ENCODE assay signal across 12 cellular contexts in genomic region chr3:52270252-52270754, GRCh38. TPM values are rescaled to one million over a fixed set of nuclear protein-coding genes. Genes with fewer than 3 reads are reported as not detected.
DNase-seq lines count a peak whose midpoint lies in the region; ATAC-seq, FAIRE-seq and TF ChIP-seq lines count a peak whose summit lies in the region.
"Had no signal": no experiment of that assay in that cellular context is flagged by ENCODE, and none has a peak within 500 bp of the region (broad histone marks: within the 10 kb centered on the region; RNA-seq: fewer than 3 reads in every experiment).

No MANE protein-coding gene starts in this region.

- peaks cover 33% of the 10 kb centered on the region for H3K36me3 ChIP-seq in smooth muscle cell (ENCODE audit: low read depth)
- peaks cover 47 to 78% of the 10 kb centered on the region in 2 experiments for H3K36me3 ChIP-seq in SK-N-SH (replicated peaks in 1 of 2; ENCODE audit: control insufficient read depth in 1 of 2, insufficient read depth in 2 of 2, low read length in 1 of 2)

- H3K9ac ChIP-seq in smooth muscle cell (ENCODE audit: low read depth) = no peak overlapping the region
- no peak overlapping the region for H3K9ac ChIP-seq in SK-N-SH

- H3K4me3 Mint-ChIP-seq in activated T-helper 17 cell treated with anti-CD3 and anti-CD28 coated beads, Interleukin-2, amount 50 U/mL, for 72 hours = peak overlapping the region; percentile 95

- intact Hi-C loops in left ventricle myocardium superior (cut with micrococcal nuclease) = no loop called here

- TF ChIP-seq CTCF in smooth muscle cell (IDR thresholded peaks at IDR 0.05; ENCODE audit: borderline replicate concordance, insufficient read depth, poor library complexity, severe bottlenecking) (no peak), SK-N-SH (IDR thresholded peaks at IDR 0.05) (no peak)

- H2AFZ ChIP-seq in smooth muscle cell (ENCODE audit: low read depth) = no peak overlapping the region
- H2AFZ ChIP-seq in SK-N-SH (ENCODE audit: low read depth) = no peak overlapping the region

- CTCF ChIA-PET in SK-N-SH (lab: Yijun Ruan, JAX) = interaction anchor here (0.7 to 2.6 kb wide), 3 partner anchors 38 to 213 kb away, joined by 3 to 9 read pairs (median 6); no protein-coding TSS in a partner anchor

- H3K36me3 Mint-ChIP-seq in activated T-helper 17 cell treated with anti-CD3 and anti-CD28 coated beads, Interleukin-2, amount 50 U/mL, for 72 hours (ENCODE audit: low read depth) = peaks cover 100% of the 10 kb centered on the region

- H3K27ac Mint-ChIP-seq in activated T-helper 17 cell treated with anti-CD3 and anti-CD28 coated beads, Interleukin-2, amount 50 U/mL, for 72 hours = peak overlapping the region; percentile 87

- peak; percentile 21 for DNase-seq in NOMO-1 treated with DMSO at 0.1 percent for 48 hours (lab: John Stamatoyannopoulos, UW; ENCODE audit: unreplicated experiment)
- no peak for DNase-seq in NOMO-1 treated with dmso at 0.1 percent for 144 hours (lab: John Stamatoyannopoulos, UW; ENCODE audit: unreplicated experiment)
- no peak for DNase-seq in left ventricle myocardium superior
- no peak for DNase-seq in smooth muscle cell (lab: John Stamatoyannopoulos, UW; ENCODE audit: unreplicated experiment)
- DNase-seq in GM19239 (ENCODE audit: insufficient read length, low spot score) = no peak
- DNase-seq in stimulated activated CD4-positive, alpha-beta T cell treated with anti-CD3 and anti-CD28 coated beads, Interleukin-2, amount 100 ng/mL, for 48 hours = no peak
- no peak for DNase-seq in SK-N-SH
- DNase-seq: activated CD4-positive, alpha-beta T cell treated with anti-CD3 and anti-CD28 coated beads, Interleukin-2, amount 50 U/mL, for 4 hours had no signal

- H3K9me2 ChIP-seq in SK-N-SH = no peaks in the 10 kb centered on the region

- POLR2A ChIA-PET in SK-N-SH (lab: Yijun Ruan, JAX) = interaction anchor here (1.3 kb wide), 1 partner anchor 11 kb away, joined by 3 read pairs; no protein-coding TSS in a partner anchor

- H3K79me2 ChIP-seq in smooth muscle cell (ENCODE audit: low read depth) = peaks cover 98% of the 10 kb centered on the region
- peaks cover 98% of the 10 kb centered on the region for H3K79me2 ChIP-seq in SK-N-SH (ENCODE audit: insufficient read depth)

- WGBS in smooth muscle cell (ENCODE audit: low lambda C conversion rate) = 91% methylated on average over 9 of the region's 9 CpGs
- WGBS in SK-N-SH (ENCODE audit: low lambda C conversion rate) = 84% methylated on average over 9 of the region's 9 CpGs

- peaks cover 54% of the 10 kb centered on the region for H3K4me1 Mint-ChIP-seq in activated T-helper 17 cell treated with anti-CD3 and anti-CD28 coated beads, Interleukin-2, amount 50 U/mL, for 72 hours

- H3K27me3 Mint-ChIP-seq in activated T-helper 17 cell treated with anti-CD3 and anti-CD28 coated beads, Interleukin-2, amount 50 U/mL, for 72 hours = no peaks in the 10 kb centered on the region

- FAIRE-seq in GM19239 (lab: Jason Lieb, UNC) = no peak
- FAIRE-seq: RCC 7860 had no signal

- no peaks in the 10 kb centered on the region for H3K9me3 Mint-ChIP-seq in activated T-helper 17 cell treated with anti-CD3 and anti-CD28 coated beads, Interleukin-2, amount 50 U/mL, for 72 hours

- no peak for ATAC-seq in activated T-helper 17 cell treated with anti-CD3 and anti-CD28 coated beads, Interleukin-2, amount 50 U/mL, for 72 hours (replicated peaks)
- peak; percentile 25 for ATAC-seq in left ventricle myocardium superior

- no peak for TF ChIP-seq EP300 in SK-N-SH (IDR thresholded peaks at IDR 0.05; ENCODE audit: borderline replicate concordance in 1 of 2, low read depth in 1 of 2, low read length in 1 of 2)

- H3K27me3 ChIP-seq in smooth muscle cell (ENCODE audit: low read depth) (no peaks in the 10 kb centered on the region), SK-N-SH (ENCODE audit: insufficient read depth) (no peaks in the 10 kb centered on the region)

- H3K9me3 ChIP-seq in smooth muscle cell (replicated peaks; ENCODE audit: low read depth) = no peaks in the 10 kb centered on the region
- H3K9me3 ChIP-seq in SK-N-SH = no peaks in the 10 kb centered on the region
- H3K9me3 ChIP-seq: thoracic aorta had no signal

- no peak overlapping the region for H3K4me2 ChIP-seq in smooth muscle cell
- no peak overlapping the region for H3K4me2 ChIP-seq in SK-N-SH

- no peak for TF ChIP-seq RAD21 in SK-N-SH (IDR thresholded peaks at IDR 0.05; ENCODE audit: low read length)

- no peak overlapping the region for H3K4me3 ChIP-seq in smooth muscle cell
- H3K4me3 ChIP-seq in SK-N-SH (ENCODE audit: low read depth in 2 of 2, low read length in 1 of 2) = no peak overlapping the region
- H3K4me3 ChIP-seq: thoracic aorta had no signal

- H4K20me1 ChIP-seq in smooth muscle cell (ENCODE audit: low read depth) (peaks cover 96% of the 10 kb centered on the region), SK-N-SH (ENCODE audit: insufficient read depth) (peaks cover 87% of the 10 kb centered on the region)

- peaks cover 4% of the 10 kb centered on the region for H3F3A ChIP-seq in smooth muscle cell (ENCODE audit: low read depth)
- peaks cover 9% of the 10 kb centered on the region for H3F3A ChIP-seq in SK-N-SH (replicated peaks; ENCODE audit: insufficient read depth)

- H3K27ac ChIP-seq in smooth muscle cell (ENCODE audit: low read depth) (peak overlapping the region; percentile 9), SK-N-SH (ENCODE audit: low read depth in 2 of 2, low read length in 1 of 2) (no peak overlapping the region)

- no peaks in the 10 kb centered on the region for H3K4me1 ChIP-seq in smooth muscle cell (ENCODE audit: low read depth)
- peaks cover 0 to under 1% of the 10 kb centered on the region in 2 experiments; a peak in 1 of 4 replicates for H3K4me1 ChIP-seq in SK-N-SH (ENCODE audit: control insufficient read depth in 1 of 2, insufficient read depth in 2 of 2, low read depth in 1 of 2, low read length in 1 of 2)

TF ChIP-seq in SK-N-SH, 30 proteins besides CTCF, POLR2A, EP300 and RAD21 (continues in another document):
- no peak for TF ChIP-seq GATA2 (CRISPR knock-in tag; IDR thresholded peaks at IDR 0.05)
- TF ChIP-seq RXRA (IDR thresholded peaks at IDR 0.05; ENCODE audit: borderline replicate concordance, low read depth) = no peak
- no peak for TF ChIP-seq NFIC (IDR thresholded peaks at IDR 0.05; ENCODE audit: borderline replicate concordance)
- no peak for TF ChIP-seq EZH2phosphoT487 (IDR thresholded peaks at IDR 0.05; ENCODE audit: borderline replicate concordance, low read depth)
- TF ChIP-seq, protein P1, sequence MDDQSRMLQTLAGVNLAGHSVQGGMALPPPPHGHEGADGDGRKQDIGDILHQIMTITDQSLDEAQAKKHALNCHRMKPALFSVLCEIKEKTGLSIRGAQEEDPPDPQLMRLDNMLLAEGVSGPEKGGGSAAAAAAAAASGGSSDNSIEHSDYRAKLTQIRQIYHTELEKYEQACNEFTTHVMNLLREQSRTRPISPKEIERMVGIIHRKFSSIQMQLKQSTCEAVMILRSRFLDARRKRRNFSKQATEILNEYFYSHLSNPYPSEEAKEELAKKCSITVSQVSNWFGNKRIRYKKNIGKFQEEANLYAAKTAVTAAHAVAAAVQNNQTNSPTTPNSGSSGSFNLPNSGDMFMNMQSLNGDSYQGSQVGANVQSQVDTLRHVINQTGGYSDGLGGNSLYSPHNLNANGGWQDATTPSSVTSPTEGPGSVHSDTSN (IDR thresholded peaks at IDR 0.05) = no peak
- no peak for TF ChIP-seq MEF2A (IDR thresholded peaks at IDR 0.05; ENCODE audit: borderline replicate concordance, low read depth)
- TF ChIP-seq FOXM1 (IDR thresholded peaks at IDR 0.05; ENCODE audit: low read depth) = no peak
- TF ChIP-seq SIN3A (IDR thresholded peaks at IDR 0.05; ENCODE audit: borderline replicate concordance, low read depth, low read length) = no peak
- TF ChIP-seq JUND (IDR thresholded peaks at IDR 0.05) = no peak

RNA-seq across cellular contexts. Expression of gene WDR82, which starts 8.1 kb away (rescaled TPM):
- total RNA-seq in activated T-helper 17 cell treated with anti-CD3 and anti-CD28 coated beads, Interleukin-2, amount 50 U/mL, for 72 hours = 100 to 1,000 TPM in 1 of 2 donors, 10 to 100 TPM in 1; 81.1 to 106 TPM
- total RNA-seq in left ventricle myocardium superior (67.5 TPM), smooth muscle cell (48.3 and 48.6 TPM in 2 replicates)
- polyA plus RNA-seq in smooth muscle cell (26.1 and 28.6 TPM in 2 replicates), SK-N-SH (2012; rRNA removed) (41.2 and 57.8 TPM in 2 replicates)
- polyA plus RNA-seq in SK-N-SH (2012; cell fraction: cytosol; rRNA removed) = 55.6 and 67.2 TPM in 2 replicates
- polyA plus RNA-seq in SK-N-SH (2012; cell fraction: nucleus; rRNA removed) = 11.1 and 24.5 TPM in 2 replicates

RNA-seq across cellular contexts. Expression of gene GLYCTK, which starts 17.3 kb away (rescaled TPM):
- 10 to 100 TPM; 22.8 to 25.2 TPM for total RNA-seq in activated T-helper 17 cell treated with anti-CD3 and anti-CD28 coated beads, Interleukin-2, amount 50 U/mL, for 72 hours
- total RNA-seq in left ventricle myocardium superior (4.0 TPM), smooth muscle cell (3.3 and 4.4 TPM in 2 replicates)
- polyA plus RNA-seq in smooth muscle cell (3.8 and 5.4 TPM in 2 replicates), SK-N-SH (2012; rRNA removed) (16.8 and 18.8 TPM in 2 replicates)
- polyA plus RNA-seq in SK-N-SH (2012; cell fraction: cytosol; rRNA removed) = 4.5 and 7.4 TPM in 2 replicates
- polyA plus RNA-seq in SK-N-SH (2012; cell fraction: nucleus; rRNA removed) = 76.2 and 100 TPM in 2 replicates

RNA-seq across cellular contexts. Expression of gene PPM1M, which starts 24.7 kb away (rescaled TPM):
- total RNA-seq in activated T-helper 17 cell treated with anti-CD3 and anti-CD28 coated beads, Interleukin-2, amount 50 U/mL, for 72 hours = 100 to 1,000 TPM in 1 of 2 donors, 10 to 100 TPM in 1; 84.6 to 112 TPM
- 9.0 TPM for total RNA-seq in left ventricle myocardium superior
- 6.0 and 7.0 TPM in 2 replicates for total RNA-seq in smooth muscle cell
- 11.0 and 11.9 TPM in 2 replicates for polyA plus RNA-seq in smooth muscle cell
- polyA plus RNA-seq in SK-N-SH (2012; rRNA removed) = 19.2 and 23.9 TPM in 2 replicates
- polyA plus RNA-seq in SK-N-SH (2012; cell fraction: cytosol; rRNA removed) = 11.7 and 15.6 TPM in 2 replicates
- polyA plus RNA-seq in SK-N-SH (2012; cell fraction: nucleus; rRNA removed) = 56.2 and 60.9 TPM in 2 replicates

RNA-seq across cellular contexts. Expression of gene TWF2, which starts 31.3 kb away (rescaled TPM):
- total RNA-seq in activated T-helper 17 cell treated with anti-CD3 and anti-CD28 coated beads, Interleukin-2, amount 50 U/mL, for 72 hours = 100 to 1,000 TPM in 1 of 2 donors, 10 to 100 TPM in 1; 89.9 to 159 TPM
- total RNA-seq in left ventricle myocardium superior = 103 TPM
- 71.8 and 80.9 TPM in 2 replicates for total RNA-seq in smooth muscle cell
- polyA plus RNA-seq in smooth muscle cell = 91.0 and 96.8 TPM in 2 replicates
- 157 and 188 TPM in 2 replicates for polyA plus RNA-seq in SK-N-SH (2012; rRNA removed)
- 81.6 and 132 TPM in 2 replicates for polyA plus RNA-seq in SK-N-SH (2012; cell fraction: cytosol; rRNA removed)
- polyA plus RNA-seq in SK-N-SH (2012; cell fraction: nucleus; rRNA removed) = 125 and 150 TPM in 2 replicates

RNA-seq across cellular contexts. Expression of gene TLR9, which starts 44.9 kb away (rescaled TPM):
- under 1 TPM; 0.30 to 0.93 TPM for total RNA-seq in activated T-helper 17 cell treated with anti-CD3 and anti-CD28 coated beads, Interleukin-2, amount 50 U/mL, for 72 hours
- total RNA-seq in left ventricle myocardium superior (0.17 TPM), smooth muscle cell (0.09 TPM in 1 of 2 replicates, not detected in the other)
- polyA plus RNA-seq in smooth muscle cell (not detected in 2 replicates), SK-N-SH (2012; rRNA removed) (0.12 TPM in 1 of 2 replicates, not detected in the other)
- not detected in 2 replicates for polyA plus RNA-seq in SK-N-SH (2012; cell fraction: cytosol; rRNA removed)
- 0.31 and 0.38 TPM in 2 replicates for polyA plus RNA-seq in SK-N-SH (2012; cell fraction: nucleus; rRNA removed)
- total RNA-seq: A172, thoracic aorta had no signal
